Comparison of ENCODE assay signal across 8 cellular contexts in the genomic region with DNA sequence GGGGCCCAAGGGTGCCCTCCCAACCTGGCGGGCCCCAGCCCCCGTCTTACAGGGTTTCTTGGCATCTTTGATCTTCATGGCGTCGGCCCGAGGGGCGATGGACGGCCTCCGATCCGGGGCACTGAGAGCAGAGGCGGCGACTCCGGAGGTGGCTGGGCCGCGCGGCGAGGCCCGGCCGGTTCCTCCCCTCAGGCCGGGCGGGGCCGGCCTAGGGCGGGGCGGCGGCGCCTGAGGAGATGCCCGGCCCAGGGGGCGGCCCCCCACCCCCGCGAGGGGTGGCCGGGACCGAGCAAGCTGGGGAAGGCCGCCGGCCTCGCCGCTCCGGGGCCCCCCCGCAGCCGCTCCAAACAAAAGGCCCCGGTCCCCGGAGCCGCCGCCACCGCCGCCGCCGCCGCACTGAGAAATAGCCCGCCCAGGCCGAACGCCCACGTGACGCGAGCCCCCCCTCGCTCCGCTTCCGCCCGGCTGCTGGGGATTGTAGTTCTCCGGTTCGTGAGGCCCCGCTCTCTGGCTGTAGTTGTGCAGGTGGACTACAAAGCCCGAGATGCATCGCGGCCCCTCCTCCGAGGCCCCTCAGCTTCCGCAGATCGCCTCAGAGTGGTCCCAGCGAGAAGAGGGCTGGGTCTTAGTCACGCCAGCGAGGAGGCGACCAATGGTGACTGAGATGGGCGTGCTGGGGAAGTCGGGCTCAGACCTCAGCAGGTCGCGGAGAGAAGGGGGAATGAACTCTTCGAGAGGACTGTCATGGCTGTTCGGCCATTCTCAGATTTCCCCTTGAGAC. TPM values are rescaled to one million over a fixed set of nuclear protein-coding genes. Genes with fewer than 3 reads are reported as not detected.
DNase-seq lines count a peak whose midpoint lies in the region; ATAC-seq, FAIRE-seq and TF ChIP-seq lines count a peak whose summit lies in the region.

A gene (minus strand): TSS at position 163 of the 781 bp plus-strand sequence. CDS start 85 bp downstream, at position 78.

- peak within 1 kb of the TSS; percentile 74 for H3K4me3 ChIP-seq in BE2C (ENCODE audit: low read depth, low read length)

- FAIRE-seq in colon (lab: Jason Lieb, UNC), result peak; percentile 53

- no peaks in the 10 kb centered on the region for H3K27me3 ChIP-seq in BE2C

- peaks cover 18% of the 10 kb centered on the region for H3K36me3 ChIP-seq in BE2C

- DNase-seq in BE2C (peak; percentile 99), GM19240 (ENCODE audit: insufficient read length, low spot score) (peak; percentile 87), NCI-H526 (lab: John Stamatoyannopoulos, UW) (peak; percentile 97 to 98), kidney glomerular epithelial cell (lab: John Stamatoyannopoulos, UW) (peak; percentile 98)
- peak; percentile 97 for DNase-seq in activated CD4-positive, alpha-beta T cell treated with anti-CD3 and anti-CD28 coated beads for 48 hours
- peak; percentile 85 to 92 for DNase-seq in stimulated activated CD4-positive, alpha-beta T cell treated with anti-CD3 and anti-CD28 coated beads, Interleukin-1b, Interleukin-23, amount 100 ng/mL, for 1 hour (ENCODE audit: low read depth in 2 of 2)

- H3K9me3 ChIP-seq in BE2C, result no peaks in the 10 kb centered on the region

- TF ChIP-seq CTCF in BE2C (IDR thresholded peaks at IDR 0.05; ENCODE audit: low read depth, low read length), result no peak

- ATAC-seq in HG03460 (IDR thresholded peaks at IDR 0.05; ENCODE audit: unreplicated experiment), result peak; percentile 93

- H3K4me1 ChIP-seq in BE2C, result peaks cover 10% of the 10 kb centered on the region; the same call in 1 of the 2 replicates

RNA-seq across cellular contexts. Expression of the gene that starts here (rescaled TPM):
- 22.0 TPM for polyA plus RNA-seq in BE2C (2012; ENCODE audit: insufficient read depth, insufficient read length, low read depth)

Comparison
In these comparisons a context has a peak if more than half of its experiments do, and no peak if none do; other contexts are left out.
1. Peak in every context shown above with its lines: DNase-seq, ATAC-seq and H3K4me3 ChIP-seq.